ENCODE assay signal across 8 cellular contexts in the genomic region with DNA sequence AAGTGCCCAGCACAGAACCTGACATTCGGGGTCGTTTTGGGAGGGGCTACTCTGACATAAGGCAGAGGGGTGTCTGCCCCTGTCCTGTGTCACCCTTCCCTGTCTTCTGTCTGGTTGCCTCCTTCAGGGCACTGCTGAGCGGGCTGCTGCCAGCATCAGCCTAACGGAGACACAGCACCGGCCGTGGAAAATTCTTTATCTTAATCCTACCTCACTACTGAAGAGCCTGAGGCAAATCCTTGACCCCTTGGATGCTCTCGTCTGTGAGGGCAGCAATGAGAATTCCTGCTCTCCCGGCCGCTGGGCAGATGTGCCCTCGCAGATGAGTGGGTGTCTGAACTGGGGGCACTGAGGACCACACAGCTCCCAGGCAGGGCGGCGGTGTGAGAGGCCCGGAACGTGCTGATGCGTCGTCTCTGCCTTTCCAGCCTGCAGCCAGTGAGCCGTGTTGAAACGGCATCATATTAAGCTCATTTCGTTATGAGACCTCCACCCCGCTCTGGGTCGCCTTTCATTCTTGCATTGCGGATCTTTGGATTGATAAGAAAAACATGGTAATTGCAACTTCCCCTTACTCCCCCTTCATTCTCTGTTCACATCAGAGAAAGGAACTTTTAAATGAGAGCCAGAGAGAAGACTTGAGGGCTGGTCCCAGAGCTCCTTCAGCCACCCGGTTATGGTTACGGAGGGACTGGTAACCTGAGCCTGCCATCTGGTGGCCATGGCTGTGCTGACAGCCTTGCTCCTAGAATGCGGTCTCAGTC.
DNase-seq lines count a peak whose midpoint lies in the region; ATAC-seq and TF ChIP-seq lines count a peak whose summit lies in the region.

No MANE protein-coding gene starts in this region.

- H3K4me3 Mint-ChIP-seq in brain, result peak overlapping the region; percentile 70 to 83 (median 77)

- intact Hi-C loops in spleen (cut with DNase I; ENCODE audit: low total_unique reads), result no loop called here

- WGBS in spleen, 5 donors, result 7 to 12% (median 9%) methylated on average over 18 to 25 of the region's 25 CpGs

- peaks cover 3 to 62% (median 32%) of the 10 kb centered on the region in 7 donors for H3K27me3 ChIP-seq in spleen (replicated peaks in 1 of 7)

- TF ChIP-seq CTCF in brain (conservative IDR thresholded peaks at IDR 0.05), result peak; percentile 91 to 92
- TF ChIP-seq CTCF in spleen (IDR thresholded peaks at IDR 0.05 in 8 of 11, conservative IDR thresholded peaks at IDR 0.05 in 3 of 11), result peak; percentile 49 to 91 (median 83)

- DNase-seq in NK-92 treated with Interleukin-12 subunit alpha and Interleukin-12 subunit beta, amount 100 ng/mL, for 24 hours (lab: John Stamatoyannopoulos, UW), result peak; percentile 43
- no peak for DNase-seq in NK-92 (lab: John Stamatoyannopoulos, UW; ENCODE audit: unreplicated experiment)
- peak; percentile 81 for DNase-seq in NCI-H1436 (lab: John Stamatoyannopoulos, UW)
- peak; percentile 40 for DNase-seq in T-helper 9 cell
- peak; percentile 84 for DNase-seq in iPS-NIHi11 (ENCODE audit: low spot score)
- DNase-seq in spleen, result peak; percentile 86

- ATAC-seq in HG02852 (IDR thresholded peaks at IDR 0.05; ENCODE audit: unreplicated experiment), result peak; percentile 89

- H3K27ac Mint-ChIP-seq in brain, result peak overlapping the region in 2 of 5 experiments; percentile 2 to 9

- H3K36me3 Mint-ChIP-seq in brain, result no peaks in the 10 kb centered on the region

- TF ChIP-seq POLR2A in spleen (IDR thresholded peaks at IDR 0.05), result no peak

- H3K9me3 ChIP-seq in spleen, result no peaks in the 10 kb centered on the region

- H3K4me1 Mint-ChIP-seq in brain, result peaks cover 11% of the 10 kb centered on the region

- H3K36me3 ChIP-seq in spleen, result no peaks in the 10 kb centered on the region

- no peaks in the 10 kb centered on the region for H3K9me3 Mint-ChIP-seq in brain

- peak overlapping the region in 1 of 8 donors; percentile 45 for H3K4me3 ChIP-seq in spleen

- H3K27ac ChIP-seq in spleen, result no peak overlapping the region

- peaks cover 90% of the 10 kb centered on the region for H3K27me3 Mint-ChIP-seq in brain

- peaks cover 3 to 19% (median 16%) of the 10 kb centered on the region in 6 donors for H3K4me1 ChIP-seq in spleen
